12 cellular contexts compared by ENCODE assay signal in the genomic region with DNA sequence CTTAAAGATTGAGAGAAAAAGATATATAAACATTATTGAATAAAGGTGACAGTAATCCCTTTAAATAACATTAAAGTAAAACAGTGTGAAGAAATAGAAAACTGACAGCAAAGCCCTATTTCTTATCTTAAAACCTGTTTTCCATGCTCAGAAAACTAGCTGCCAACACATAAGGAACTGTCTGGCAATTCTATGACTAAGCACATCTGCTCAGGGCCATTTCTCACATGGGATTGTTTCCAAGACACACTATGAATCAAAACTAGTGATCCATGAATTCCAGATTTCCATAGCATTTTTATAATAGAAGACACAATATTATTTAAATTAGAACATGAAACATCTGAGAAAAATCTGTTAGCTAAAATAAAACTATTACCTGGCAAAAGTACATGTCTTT.
DNase-seq lines count a peak whose midpoint lies in the region; ATAC-seq and TF ChIP-seq lines count a peak whose summit lies in the region.
"Had no signal": no experiment of that assay in that cellular context is flagged by ENCODE, and none has a peak within 500 bp of the region (broad histone marks: within the 10 kb centered on the region; RNA-seq: fewer than 3 reads in every experiment).

No MANE protein-coding gene starts in this region.

- H3K27me3 Mint-ChIP-seq in neural progenitor cell (ENCODE audit: insufficient read depth, low read depth) = no peaks in the 10 kb centered on the region

- H4K20me1 ChIP-seq in GM23248 (ENCODE audit: insufficient read depth) (no peaks in the 10 kb centered on the region), neural progenitor cell (ENCODE audit: low read depth) (no peaks in the 10 kb centered on the region)

- no peak overlapping the region for H3K27ac Mint-ChIP-seq in neural progenitor cell

- H3K4me3 Mint-ChIP-seq in neural progenitor cell = no peak overlapping the region

- H3K27ac ChIP-seq in GM23248 = peak overlapping the region; percentile 20; the same call in 1 of the 2 replicates
- no peak overlapping the region for H3K27ac ChIP-seq in RWPE2 (ENCODE audit: poor library complexity, severe bottlenecking)
- H3K27ac ChIP-seq in neural progenitor cell = no peak overlapping the region
- H3K27ac ChIP-seq: KMS-11, testis had no signal

- H3K9ac ChIP-seq in GM23248 (no peak overlapping the region), neural progenitor cell (no peak overlapping the region)
- H3K9ac ChIP-seq: KMS-11 had no signal

- H3K79me2 ChIP-seq in GM23248 (ENCODE audit: insufficient read depth) (no peaks in the 10 kb centered on the region), neural progenitor cell (ENCODE audit: low read depth) (no peaks in the 10 kb centered on the region)

- H3K27me3 ChIP-seq in GM23248 (replicated peaks; ENCODE audit: insufficient read depth) = no peaks in the 10 kb centered on the region
- no peaks in the 10 kb centered on the region for H3K27me3 ChIP-seq in RWPE2 (ENCODE audit: insufficient read depth, poor library complexity, severe bottlenecking)
- H3K27me3 ChIP-seq in neural progenitor cell = no peaks in the 10 kb centered on the region
- H3K27me3 ChIP-seq: testis had no signal

- no peaks in the 10 kb centered on the region for H3K9me3 Mint-ChIP-seq in neural progenitor cell

- H3K4me2 ChIP-seq in GM23248 (ENCODE audit: unreplicated experiment) = no peak overlapping the region
- H3K4me2 ChIP-seq in neural progenitor cell = no peak overlapping the region
- H3K4me2 ChIP-seq: KMS-11 had no signal

- peak; percentile 90 for DNase-seq in GM23248
- no peak for DNase-seq in RWPE2 (ENCODE audit: low spot score)
- DNase-seq in fibroblast of mammary gland (ENCODE audit: low read depth) = peak; percentile 86
- peak; percentile 79 for DNase-seq in retinal pigment epithelial cell (ENCODE audit: low read depth)
- no peak for DNase-seq in activated gamma-delta T cell treated with Interleukin-2 at 50 U/mL for 16 hours
- DNase-seq in putamen (ENCODE audit: low spot score) = no peak
- DNase-seq in NCI-H1436 (lab: John Stamatoyannopoulos, UW) = no peak
- no peak for DNase-seq in neural progenitor cell (ENCODE audit: low spot score)
- DNase-seq: erythroblast; stimulated activated CD4-positive, alpha-beta T cell treated with anti-CD3 and anti-CD28 coated beads, Interleukin-1b, Interleukin-23, amount 100 ng/mL, for 48 hours; testis had no signal

- peak; percentile 73 for ATAC-seq in RWPE2 (ENCODE audit: low read depth)

- no peaks in the 10 kb centered on the region for H3K4me1 Mint-ChIP-seq in neural progenitor cell

- H2AFZ ChIP-seq in GM23248 (no peak overlapping the region), neural progenitor cell (replicated peaks) (no peak overlapping the region)

- H3K4me1 ChIP-seq in GM23248 (ENCODE audit: insufficient read depth) (peaks cover 13% of the 10 kb centered on the region), RWPE2 (ENCODE audit: insufficient read depth, poor library complexity, severe bottlenecking) (peaks cover 11% of the 10 kb centered on the region), neural progenitor cell (no peaks in the 10 kb centered on the region)
- H3K4me1 ChIP-seq: testis had no signal

- TF ChIP-seq CTCF in RWPE2 (IDR thresholded peaks at IDR 0.05; ENCODE audit: poor library complexity, severe bottlenecking) (no peak), fibroblast of mammary gland (conservative IDR thresholded peaks at IDR 0.05; ENCODE audit: control insufficient read depth, insufficient read depth, low read depth, low read length) (no peak), retinal pigment epithelial cell (conservative IDR thresholded peaks at IDR 0.05; ENCODE audit: low read depth, low read length) (no peak), neural progenitor cell (IDR thresholded peaks at IDR 0.05) (no peak)

- H3F3A ChIP-seq in GM23248 (ENCODE audit: insufficient read depth) (peaks cover 6% of the 10 kb centered on the region), neural progenitor cell (ENCODE audit: low read depth) (no peaks in the 10 kb centered on the region)

- peaks cover 5% of the 10 kb centered on the region; the same call in 1 of the 2 replicates for H3K9me2 ChIP-seq in GM23248 (ENCODE audit: insufficient read depth)

- H3K36me3 Mint-ChIP-seq in neural progenitor cell = no peaks in the 10 kb centered on the region

- in situ Hi-C loops in GM23248 (cut with MboI) = no loop called here

- no peaks in the 10 kb centered on the region for H3K9me3 ChIP-seq in GM23248 (ENCODE audit: low read depth)
- H3K9me3 ChIP-seq in RWPE2 (ENCODE audit: severe bottlenecking) = no peaks in the 10 kb centered on the region
- no peaks in the 10 kb centered on the region for H3K9me3 ChIP-seq in neural progenitor cell (ENCODE audit: low read depth)
- H3K9me3 ChIP-seq: testis had no signal

- no peaks in the 10 kb centered on the region for H3K36me3 ChIP-seq in GM23248 (ENCODE audit: low read depth)
- no peaks in the 10 kb centered on the region; the same call in 1 of the 2 replicates for H3K36me3 ChIP-seq in RWPE2 (ENCODE audit: low read depth)
- no peaks in the 10 kb centered on the region for H3K36me3 ChIP-seq in neural progenitor cell

- no peak overlapping the region for H3K4me3 ChIP-seq in GM23248
- H3K4me3 ChIP-seq in RWPE2 (ENCODE audit: severe bottlenecking) = no peak overlapping the region
- H3K4me3 ChIP-seq in fibroblast of mammary gland (ENCODE audit: control insufficient read depth, low read depth, low read length) = no peak overlapping the region
- no peak overlapping the region for H3K4me3 ChIP-seq in retinal pigment epithelial cell (ENCODE audit: low read length)
- no peak overlapping the region for H3K4me3 ChIP-seq in neural progenitor cell
- H3K4me3 ChIP-seq: testis had no signal

Comparison
In these comparisons a context has a peak if more than half of its experiments do, and no peak if none do; other contexts are left out.
1. DNase-seq: peak in GM23248 (single experiment), fibroblast of mammary gland (single experiment) and retinal pigment epithelial cell (single experiment); none in RWPE2 (single experiment), activated gamma-delta T cell treated with Interleukin-2 at 50 U/mL for 16 hours (single experiment), putamen (single experiment), NCI-H1436 (single experiment) and neural progenitor cell (single experiment).